Comparison of ENCODE assay signal across 8 cellular contexts in genomic region chr9:89178162-89179120, GRCh38. TPM values are rescaled to one million over a fixed set of nuclear protein-coding genes. Genes with fewer than 3 reads are reported as not detected.
DNase-seq lines count a peak whose midpoint lies in the region; ATAC-seq and TF ChIP-seq lines count a peak whose summit lies in the region.

A gene with protein sequence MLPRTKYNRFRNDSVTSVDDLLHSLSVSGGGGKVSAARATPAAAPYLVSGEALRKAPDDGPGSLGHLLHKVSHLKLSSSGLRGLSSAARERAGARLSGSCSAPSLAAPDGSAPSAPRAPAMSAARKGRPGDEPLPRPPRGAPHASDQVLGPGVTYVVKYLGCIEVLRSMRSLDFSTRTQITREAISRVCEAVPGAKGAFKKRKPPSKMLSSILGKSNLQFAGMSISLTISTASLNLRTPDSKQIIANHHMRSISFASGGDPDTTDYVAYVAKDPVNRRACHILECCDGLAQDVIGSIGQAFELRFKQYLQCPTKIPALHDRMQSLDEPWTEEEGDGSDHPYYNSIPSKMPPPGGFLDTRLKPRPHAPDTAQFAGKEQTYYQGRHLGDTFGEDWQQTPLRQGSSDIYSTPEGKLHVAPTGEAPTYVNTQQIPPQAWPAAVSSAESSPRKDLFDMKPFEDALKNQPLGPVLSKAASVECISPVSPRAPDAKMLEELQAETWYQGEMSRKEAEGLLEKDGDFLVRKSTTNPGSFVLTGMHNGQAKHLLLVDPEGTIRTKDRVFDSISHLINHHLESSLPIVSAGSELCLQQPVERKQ (minus strand): TSS chr9:89178818. CDS start chr9:89178460, 358 bp downstream.

- in situ Hi-C loops in ACHN (cut with HindIII; ENCODE audit: low pct_ligation_motif_present, low pct_unique_long_range_greater_than_20kb, low sequenced_read_pairs) = no loop called here

- intact Hi-C loops in colonic mucosa (cut with DNase I) = loop anchor here (5.0 kb wide), 1 partner anchor 99 kb away; no protein-coding TSS in a partner anchor

- H3K36me3 ChIP-seq in HUES64 (ENCODE audit: insufficient read depth, low read length) (no peaks in the 10 kb centered on the region), colonic mucosa (no peaks in the 10 kb centered on the region), mucosa of stomach (ENCODE audit: control insufficient read depth, insufficient read depth, low read length) (no peaks in the 10 kb centered on the region)

- H3K27ac ChIP-seq in HUES64 (ENCODE audit: low read depth, low read length) (peak within 1 kb of the TSS; percentile 72), colonic mucosa (peak within 1 kb of the TSS; percentile 62)

- no peak for ATAC-seq in GM21723 (IDR thresholded peaks at IDR 0.05; ENCODE audit: unreplicated experiment)

- H3K4me1 ChIP-seq in HUES64 (ENCODE audit: insufficient read depth, low read length) = peaks cover 41% of the 10 kb centered on the region
- peaks cover 14% of the 10 kb centered on the region for H3K4me1 ChIP-seq in colonic mucosa
- peaks cover 23% of the 10 kb centered on the region for H3K4me1 ChIP-seq in mucosa of stomach (ENCODE audit: control insufficient read depth, insufficient read depth, low read length)

- H3K27me3 ChIP-seq in HUES64 (ENCODE audit: insufficient read depth, low read length) (peaks cover 53% of the 10 kb centered on the region), colonic mucosa (peaks cover 30% of the 10 kb centered on the region), mucosa of stomach (ENCODE audit: control insufficient read depth, insufficient read depth, low read length) (peaks cover 37% of the 10 kb centered on the region)

- DNase-seq in ACHN (peak; percentile 35), colonic mucosa (no peak), NCI-H2171 (lab: John Stamatoyannopoulos, UW) (no peak), medulla oblongata (ENCODE audit: extremely low spot score) (no peak), H4 (ENCODE audit: low spot score) (no peak)

- H3K9me3 ChIP-seq in HUES64 (ENCODE audit: insufficient read depth, low read depth, low read length) (no peaks in the 10 kb centered on the region), colonic mucosa (no peaks in the 10 kb centered on the region), mucosa of stomach (ENCODE audit: control insufficient read depth, low read length) (no peaks in the 10 kb centered on the region)

- 2% methylated on average over 73 of the region's 73 CpGs for WGBS in HUES64

- peak within 1 kb of the TSS; percentile 70 for H3K9ac ChIP-seq in HUES64 (ENCODE audit: low read depth, low read length)
- H3K9ac ChIP-seq in colonic mucosa (ENCODE audit: low read depth in 2 of 2, low read length in 2 of 2) = peak within 1 kb of the TSS; percentile 50 to 75
- H3K9ac ChIP-seq in mucosa of stomach (ENCODE audit: low read length) = peak within 1 kb of the TSS; percentile 18

- H3K4me3 ChIP-seq in HUES64 (ENCODE audit: low read length) (peak within 1 kb of the TSS; percentile 62), colonic mucosa (peak within 1 kb of the TSS; percentile 28), mucosa of stomach (ENCODE audit: low read length) (peak within 1 kb of the TSS; percentile 37)

- no peak for TF ChIP-seq CTCF in colonic mucosa (IDR thresholded peaks at IDR 0.05)

RNA-seq across cellular contexts. Expression of the gene that starts here (rescaled TPM):
- polyA plus RNA-seq in HUES64 (2013, experiment 1 of 2) = 3.8 TPM
- 6.0 TPM for polyA plus RNA-seq in HUES64 (2013, experiment 2 of 2)
- under 1 TPM; 0.32 to 0.58 TPM for total RNA-seq in colonic mucosa
- total RNA-seq in H4 (2014; rRNA removed; shearing (Covaris generic)) = 0.02 and 1.0 TPM in 2 replicates

Comparison
In these comparisons a context has a peak if more than half of its experiments do, and no peak if none do; other contexts are left out.
1. H3K9ac ChIP-seq: peak in every context shown above with its lines; median percentile 70 in HUES64; 62 in colonic mucosa; 18 in mucosa of stomach.